In the genomic region with DNA sequence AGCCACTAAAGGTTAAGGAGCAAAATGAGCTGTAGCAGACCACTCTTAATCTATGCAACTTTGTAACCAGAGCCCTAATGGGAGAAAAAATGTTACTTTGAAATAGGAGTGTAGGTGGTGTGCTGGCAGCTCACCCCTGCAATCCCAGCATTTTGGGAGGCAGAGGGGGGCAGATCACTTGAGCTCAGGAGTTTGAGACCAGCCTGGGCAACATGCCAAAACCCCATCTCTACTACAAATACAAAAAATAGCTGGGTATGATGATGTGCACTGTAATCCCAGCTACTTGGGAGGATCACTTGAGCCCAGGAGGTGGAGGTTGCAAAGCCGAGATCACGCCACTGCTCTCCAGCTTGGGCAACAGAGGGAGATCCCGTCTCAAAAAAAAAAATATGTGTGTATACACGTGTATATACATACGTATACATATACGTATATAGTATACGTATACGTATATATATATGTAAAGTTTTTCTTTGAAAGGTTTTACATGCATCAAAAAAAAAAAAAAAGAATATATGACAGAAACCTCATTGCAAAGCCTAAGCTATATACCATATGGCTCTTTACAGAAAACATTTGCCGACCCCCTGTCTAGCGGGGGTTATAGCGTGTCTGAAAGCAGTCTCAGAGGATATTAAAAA, we compare ENCODE assay signal across 1 cellular context.
TF ChIP-seq lines count a peak whose summit lies in the region.

No MANE protein-coding gene starts in this region.

TF ChIP-seq in K562, 482 proteins besides CTCF, POLR2A, EP300 and RAD21 (continued from another document):
- TF ChIP-seq, protein P1, sequence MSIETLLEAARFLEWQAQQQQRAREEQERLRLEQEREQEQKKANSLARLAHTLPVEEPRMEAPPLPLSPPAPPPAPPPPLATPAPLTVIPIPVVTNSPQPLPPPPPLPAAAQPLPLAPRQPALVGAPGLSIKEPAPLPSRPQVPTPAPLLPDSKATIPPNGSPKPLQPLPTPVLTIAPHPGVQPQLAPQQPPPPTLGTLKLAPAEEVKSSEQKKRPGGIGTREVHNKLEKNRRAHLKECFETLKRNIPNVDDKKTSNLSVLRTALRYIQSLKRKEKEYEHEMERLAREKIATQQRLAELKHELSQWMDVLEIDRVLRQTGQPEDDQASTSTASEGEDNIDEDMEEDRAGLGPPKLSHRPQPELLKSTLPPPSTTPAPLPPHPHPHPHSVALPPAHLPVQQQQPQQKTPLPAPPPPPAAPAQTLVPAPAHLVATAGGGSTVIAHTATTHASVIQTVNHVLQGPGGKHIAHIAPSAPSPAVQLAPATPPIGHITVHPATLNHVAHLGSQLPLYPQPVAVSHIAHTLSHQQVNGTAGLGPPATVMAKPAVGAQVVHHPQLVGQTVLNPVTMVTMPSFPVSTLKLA (conservative IDR thresholded peaks at IDR 0.05) = no peak
- TF ChIP-seq CBFB (CRISPR knock-in tag; IDR thresholded peaks at IDR 0.05) (no peak), NFIX (CRISPR knock-in tag; IDR thresholded peaks at IDR 0.05; ENCODE audit: low read depth) (peak; percentile 34; the same call in 1 of the 2 replicates)
